In genomic region chr12:70609739-70610491, GRCh38 we compare ENCODE assay signal across 8 cellular contexts. TPM values are rescaled to one million over a fixed set of nuclear protein-coding genes. Genes with fewer than 3 reads are reported as not detected.
A peak's percentile ranks its signal among the peaks of the same experiment; 100 is the strongest.
DNase-seq lines count a peak whose midpoint lies in the region; ATAC-seq and TF ChIP-seq lines count a peak whose summit lies in the region.

No MANE protein-coding gene starts in this region.

- peak; percentile 28 to 51 for ATAC-seq in gastrocnemius medialis
- no peak for ATAC-seq in GM21381 (IDR thresholded peaks at IDR 0.05; ENCODE audit: unreplicated experiment)

- peaks cover 0 to 4% (median 0%) of the 10 kb centered on the region in 3 donors for H3K9me3 Mint-ChIP-seq in IgD-negative memory B cell

- TF ChIP-seq POLR2A in gastrocnemius medialis (IDR thresholded peaks at IDR 0.05): peak; percentile 34 to 53

- no peaks in the 10 kb centered on the region for H3K9me3 ChIP-seq in gastrocnemius medialis

- H3K4me1 ChIP-seq in gastrocnemius medialis: peaks cover 0 to 9% of the 10 kb centered on the region in 2 donors

- H3K4me3 ChIP-seq in astrocyte of the spinal cord (ENCODE audit: low read depth, low read length): peak overlapping the region; percentile 47
- H3K4me3 ChIP-seq in iPS-11a (ENCODE audit: low read depth, low read length): peak overlapping the region; percentile 53
- H3K4me3 ChIP-seq in gastrocnemius medialis: peak overlapping the region; percentile 50 to 59 (median 54)

- H3K4me1 Mint-ChIP-seq in IgD-negative memory B cell: peaks cover 3 to 5% (median 5%) of the 10 kb centered on the region in 3 donors

- H3K27me3 Mint-ChIP-seq in IgD-negative memory B cell: peaks cover 26% of the 10 kb centered on the region

- intact Hi-C loops in gastrocnemius medialis (cut with DNase I; ENCODE audit: low total_unique reads): no loop called here

- DNase-seq in EH (ENCODE audit: low read depth) (peak; percentile 52), astrocyte of the spinal cord (ENCODE audit: low read depth, low spot score) (no peak), gastrocnemius medialis (no peak), NCI-H1092 treated with DMSO at 0.1 percent for 48 hours (lab: John Stamatoyannopoulos, UW) (no peak), activated gamma-delta T cell (lab: John Stamatoyannopoulos, UW) (no peak)

- H3K27ac ChIP-seq in gastrocnemius medialis: peak overlapping the region; percentile 63 to 72 (median 68)

- H3K36me3 ChIP-seq in gastrocnemius medialis: no peaks in the 10 kb centered on the region

- no peak overlapping the region for H3K27ac Mint-ChIP-seq in IgD-negative memory B cell

- H3K4me3 Mint-ChIP-seq in IgD-negative memory B cell: peak overlapping the region; percentile 42 to 74 (median 66)

- TF ChIP-seq CTCF in astrocyte of the spinal cord (IDR thresholded peaks at IDR 0.05; ENCODE audit: low read depth, low read length) (no peak), gastrocnemius medialis (IDR thresholded peaks at IDR 0.05 in 4 of 5, conservative IDR thresholded peaks at IDR 0.05 in 1 of 5) (no peak)

- in situ Hi-C loops in astrocyte of the spinal cord (cut with HindIII; ENCODE audit: low sequenced_read_pairs): no loop called here
- in situ Hi-C loops in gastrocnemius medialis (cut with MboI; ENCODE audit: low sequenced_read_pairs in 4 of 4): no loop called here

- peaks cover 0 to 18% (median 5%) of the 10 kb centered on the region in 3 donors for H3K27me3 ChIP-seq in gastrocnemius medialis

- H3K36me3 Mint-ChIP-seq in IgD-negative memory B cell: no peaks in the 10 kb centered on the region

RNA-seq across cellular contexts. Expression of gene PTPRB, which starts 27.3 kb away (rescaled TPM):
- polyA plus RNA-seq in IgD-negative memory B cell: 0.30 TPM
- total RNA-seq in gastrocnemius medialis: 10 to 100 TPM; 11.7 to 22.7 (median 15.9) TPM
